Comparison of ENCODE assay signal across 18 cellular contexts in the genomic region with DNA sequence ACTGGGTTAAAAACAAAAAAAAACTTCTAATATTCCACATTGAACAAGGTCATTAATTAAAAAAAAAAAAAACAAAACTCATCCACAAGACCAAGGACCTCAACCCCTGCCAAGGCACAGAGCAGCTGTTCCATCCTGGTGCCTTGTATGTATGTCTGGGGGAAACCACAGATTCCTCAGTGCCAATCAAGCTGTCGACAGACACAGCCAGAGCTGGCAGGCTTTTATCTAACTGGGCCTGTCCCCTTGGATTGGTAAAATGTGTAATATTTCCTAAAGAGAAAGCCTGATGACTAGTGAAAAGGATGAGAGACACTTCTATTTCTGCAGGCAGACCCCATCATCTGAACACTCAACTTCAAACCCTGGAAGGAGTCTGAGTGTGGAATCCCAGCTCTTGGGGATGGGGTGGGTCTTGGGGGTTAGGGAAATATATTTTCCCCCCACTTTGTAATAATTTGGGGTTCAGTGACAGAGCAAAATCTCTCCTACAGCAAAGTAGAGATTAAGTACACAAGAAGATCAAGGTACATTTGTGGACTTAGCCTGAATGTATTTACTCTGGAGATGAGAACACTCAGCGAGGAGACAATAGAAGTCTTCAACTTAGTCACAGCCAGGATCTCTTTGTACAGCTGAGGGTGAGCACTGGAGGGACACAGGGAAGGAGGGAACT.
DNase-seq lines count a peak whose midpoint lies in the region; ATAC-seq, FAIRE-seq and TF ChIP-seq lines count a peak whose summit lies in the region.
"Had no signal": no experiment of that assay in that cellular context is flagged by ENCODE, and none has a peak within 500 bp of the region (broad histone marks: within the 10 kb centered on the region; RNA-seq: fewer than 3 reads in every experiment).

No MANE protein-coding gene starts in this region.

- no peak overlapping the region for H3K4me2 ChIP-seq in hepatocyte

- TF ChIP-seq EP300 in stomach (IDR thresholded peaks at IDR 0.05) = no peak

- DNase-seq in HuH-7 (ENCODE audit: low spot score) = peak; percentile 12
- no peak for DNase-seq in hepatocyte (ENCODE audit: low spot score)
- no peak for DNase-seq in stomach
- DNase-seq in type B pancreatic cell (ENCODE audit: extremely low spot score, unreplicated experiment) = no peak
- no peak for DNase-seq in frontal cortex (ENCODE audit: low spot score in 2 of 2)
- DNase-seq: activated T-cell treated with anti-CD3 and anti-CD28 coated beads, Interleukin-2, amount 50 U/mL, for 72 hours; brain microvascular endothelial cell; CD4-positive, alpha-beta memory T cell; DMS79 treated with DMSO at 0.1 percent for 48 hours; HCEC 1CT; mucosa of descending colon; NCI-H1436; nucleus accumbens; stimulated activated naive CD8-positive, alpha-beta T cell treated with anti-CD3 and anti-CD28 coated beads, Interleukin-15, amount 100 ng/mL, for 72 hours had no signal

- H3K9me3 Mint-ChIP-seq in brain (no peaks in the 10 kb centered on the region), type B pancreatic cell (no peaks in the 10 kb centered on the region)
- H3K9me3 Mint-ChIP-seq: activated T-cell treated with anti-CD3 and anti-CD28 coated beads, Interleukin-2, amount 50 U/mL, for 72 hours; CD4-positive, alpha-beta memory T cell; stimulated activated naive CD8-positive, alpha-beta T cell treated with anti-CD3 and anti-CD28 coated beads, Interleukin-15, amount 100 ng/mL, for 72 hours had no signal

- H3K79me2 ChIP-seq in hepatocyte = no peaks in the 10 kb centered on the region

- no peak overlapping the region for H2AFZ ChIP-seq in hepatocyte

- H3K9me3 ChIP-seq in hepatocyte (ENCODE audit: low read depth) = no peaks in the 10 kb centered on the region
- H3K9me3 ChIP-seq in stomach = no peaks in the 10 kb centered on the region
- H3K9me3 ChIP-seq: mucosa of descending colon had no signal

- H3K4me1 ChIP-seq in hepatocyte (ENCODE audit: insufficient read depth) = peaks cover 16% of the 10 kb centered on the region
- peaks cover 0 to 57% (median 14%) of the 10 kb centered on the region in 4 donors for H3K4me1 ChIP-seq in stomach

- no peak for TF ChIP-seq POLR2A in stomach (IDR thresholded peaks at IDR 0.05)

- H3K4me3 Mint-ChIP-seq in brain (peak overlapping the region in 1 of 5 experiments; percentile 1), type B pancreatic cell (no peak overlapping the region)
- H3K4me3 Mint-ChIP-seq: activated naive CD8-positive, alpha-beta T cell; activated T-cell treated with anti-CD3 and anti-CD28 coated beads, Interleukin-2, amount 50 U/mL, for 72 hours; CD4-positive, alpha-beta memory T cell; stimulated activated naive CD8-positive, alpha-beta T cell treated with anti-CD3 and anti-CD28 coated beads, Interleukin-15, amount 100 ng/mL, for 72 hours had no signal

- H3K27me3 ChIP-seq in hepatocyte (no peaks in the 10 kb centered on the region), stomach (no peaks in the 10 kb centered on the region)
- H3K27me3 ChIP-seq: brain microvascular endothelial cell had no signal

- peaks cover 20% of the 10 kb centered on the region for H3K36me3 Mint-ChIP-seq in brain
- H3K36me3 Mint-ChIP-seq in type B pancreatic cell = peaks cover 9% of the 10 kb centered on the region
- H3K36me3 Mint-ChIP-seq: activated naive CD8-positive, alpha-beta T cell; CD4-positive, alpha-beta memory T cell had no signal

- no peak for TF ChIP-seq CTCF in brain (conservative IDR thresholded peaks at IDR 0.05)
- TF ChIP-seq CTCF in hepatocyte (IDR thresholded peaks at IDR 0.05; ENCODE audit: poor library complexity) = no peak
- TF ChIP-seq CTCF in stomach (IDR thresholded peaks at IDR 0.05) = no peak
- no peak for TF ChIP-seq CTCF in type B pancreatic cell (conservative IDR thresholded peaks at IDR 0.05)

- H3K27ac Mint-ChIP-seq in brain (peak overlapping the region in 4 of 5 experiments; percentile 11 to 73 (median 40)), type B pancreatic cell (no peak overlapping the region)
- H3K27ac Mint-ChIP-seq: activated naive CD8-positive, alpha-beta T cell; activated T-cell treated with anti-CD3 and anti-CD28 coated beads, Interleukin-2, amount 50 U/mL, for 72 hours; CD4-positive, alpha-beta memory T cell; stimulated activated naive CD8-positive, alpha-beta T cell treated with anti-CD3 and anti-CD28 coated beads, Interleukin-15, amount 100 ng/mL, for 72 hours had no signal

- H3K27me3 Mint-ChIP-seq in brain = no peaks in the 10 kb centered on the region
- H3K27me3 Mint-ChIP-seq in type B pancreatic cell = no peaks in the 10 kb centered on the region
- H3K27me3 Mint-ChIP-seq: stimulated activated naive CD8-positive, alpha-beta T cell treated with anti-CD3 and anti-CD28 coated beads, Interleukin-15, amount 100 ng/mL, for 72 hours had no signal

- H3K4me1 Mint-ChIP-seq in brain (peaks cover 32% of the 10 kb centered on the region), type B pancreatic cell (ENCODE audit: unreplicated experiment) (peaks cover 33% of the 10 kb centered on the region)
- H3K4me1 Mint-ChIP-seq: CD4-positive, alpha-beta memory T cell; stimulated activated naive CD8-positive, alpha-beta T cell treated with anti-CD3 and anti-CD28 coated beads, Interleukin-15, amount 100 ng/mL, for 72 hours had no signal

- H3K36me3 ChIP-seq in hepatocyte (replicated peaks; ENCODE audit: insufficient read depth, low read depth) (no peaks in the 10 kb centered on the region), stomach (peaks cover 0 to 20% (median 11%) of the 10 kb centered on the region in 4 donors)
- H3K36me3 ChIP-seq: brain microvascular endothelial cell had no signal

- intact Hi-C loops in stomach (cut with DNase I; ENCODE audit: low total_unique reads) = no loop called here

- H3K4me3 ChIP-seq in hepatocyte = no peak overlapping the region
- no peak overlapping the region for H3K4me3 ChIP-seq in stomach
- H3K4me3 ChIP-seq: mucosa of descending colon, SK-N-MC had no signal

- peak overlapping the region; percentile 33 for H3K27ac ChIP-seq in hepatocyte
- peak overlapping the region in 3 of 5 donors; percentile 57 to 77 (median 62) for H3K27ac ChIP-seq in stomach
- H3K27ac ChIP-seq: brain microvascular endothelial cell, SK-N-MC had no signal

- WGBS in hepatocyte (ENCODE audit: low lambda C conversion rate, missing lambda C conversion rate) = 73% methylated on average over 2 of the region's 2 CpGs
- WGBS in stomach, 5 donors = 63 to 82% (median 68%) methylated on average over 2 of the region's 2 CpGs

- no peaks in the 10 kb centered on the region for H3K9me2 ChIP-seq in hepatocyte (replicated peaks; ENCODE audit: insufficient read depth)

- ATAC-seq in GM21825 (IDR thresholded peaks at IDR 0.05; ENCODE audit: unreplicated experiment) = no peak
- ATAC-seq: activated T-cell treated with anti-CD3 and anti-CD28 coated beads, Interleukin-2, amount 50 U/mL, for 72 hours; mucosa of descending colon; stimulated activated naive CD8-positive, alpha-beta T cell treated with anti-CD3 and anti-CD28 coated beads, Interleukin-15, amount 100 ng/mL, for 72 hours had no signal

- H4K20me1 ChIP-seq in hepatocyte (ENCODE audit: insufficient read depth, poor library complexity, severe bottlenecking) = no peaks in the 10 kb centered on the region

- no peak for FAIRE-seq in frontal cortex (lab: Jason Lieb, UNC)
